Comparison of ENCODE assay signal across 8 cellular contexts in the genomic region with DNA sequence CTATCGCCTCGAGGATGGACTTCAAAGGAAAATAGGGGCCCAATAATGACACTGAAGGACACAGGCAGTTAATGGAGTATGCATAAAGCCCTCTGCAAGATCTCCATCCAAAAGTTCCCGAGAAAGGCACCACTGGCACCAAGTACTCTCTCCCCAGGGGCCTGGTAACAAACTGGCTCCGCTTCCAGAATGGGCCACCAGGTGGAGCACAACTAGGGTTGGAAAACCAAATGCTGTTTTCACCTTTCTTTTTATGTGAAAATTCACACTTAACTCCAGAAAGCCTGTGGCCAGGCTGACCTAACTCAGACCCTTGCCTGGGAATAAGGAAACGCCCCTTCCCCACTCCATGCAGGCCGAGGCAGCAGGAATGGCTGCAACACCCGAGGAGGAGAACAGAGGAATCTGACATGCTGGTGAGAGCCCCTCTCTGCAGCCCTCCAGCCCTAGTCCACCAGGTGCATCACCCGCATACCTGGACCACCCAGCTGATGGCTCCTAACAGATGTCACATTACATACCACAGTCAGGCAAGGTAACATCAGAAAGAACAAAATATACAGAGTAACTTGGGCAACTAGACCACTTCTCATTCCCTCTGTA. TPM values are rescaled to one million over a fixed set of nuclear protein-coding genes. Genes with fewer than 3 reads are reported as not detected.
DNase-seq lines count a peak whose midpoint lies in the region; ATAC-seq lines count a peak whose summit lies in the region.

No MANE protein-coding gene starts in this region.

- H2BK5ac ChIP-seq in mesendoderm (ENCODE audit: low read length): no peak overlapping the region

- no peak for ATAC-seq in GM21717 (IDR thresholded peaks at IDR 0.05; ENCODE audit: unreplicated experiment)

- no peak overlapping the region for H3K18ac ChIP-seq in mesendoderm (ENCODE audit: low read length)

- H3K27me3 ChIP-seq in effector memory CD4-positive, alpha-beta T cell (replicated peaks; ENCODE audit: control insufficient read depth, insufficient read depth, low read length, poor library complexity, severe bottlenecking): no peaks in the 10 kb centered on the region
- no peaks in the 10 kb centered on the region for H3K27me3 ChIP-seq in mesendoderm (ENCODE audit: insufficient read depth, low read length, poor library complexity)

- H3K9ac ChIP-seq in mesendoderm (ENCODE audit: low read length): no peak overlapping the region

- H2AK5ac ChIP-seq in mesendoderm (ENCODE audit: low read length): no peak overlapping the region

- H3K56ac ChIP-seq in mesendoderm (ENCODE audit: low read length): peak overlapping the region; percentile 39

- no peaks in the 10 kb centered on the region for H3K27me3 Mint-ChIP-seq in activated CD4-positive, alpha-beta memory T cell treated with anti-CD3 and anti-CD28 coated beads for 36 hours

- H3K9me3 ChIP-seq in effector memory CD4-positive, alpha-beta T cell (ENCODE audit: control insufficient read depth, low read length): no peaks in the 10 kb centered on the region

- H4K8ac ChIP-seq in mesendoderm (ENCODE audit: low read depth, low read length): no peak overlapping the region

- no peaks in the 10 kb centered on the region for H3K36me3 ChIP-seq in effector memory CD4-positive, alpha-beta T cell (ENCODE audit: control insufficient read depth, insufficient read depth, low read length)
- H3K36me3 ChIP-seq in mesendoderm (ENCODE audit: control insufficient read depth, insufficient read depth, low read length): no peaks in the 10 kb centered on the region

- no peak overlapping the region for H3K4me2 ChIP-seq in mesendoderm (ENCODE audit: low read length)

- no peak overlapping the region for H2BK15ac ChIP-seq in mesendoderm (replicated peaks; ENCODE audit: low read depth)

- H3K4ac ChIP-seq in mesendoderm (ENCODE audit: low read depth, low read length): no peak overlapping the region

- WGBS in mesendoderm (ENCODE audit: extremely low coverage, insufficient coverage, low lambda C conversion rate): no CpG with 5 or more reads among the region's 8 CpGs

- CTCF ChIA-PET in activated CD4-positive, alpha-beta memory T cell treated with anti-CD3 and anti-CD28 coated beads for 36 hours (lab: Charles Lee): interaction anchor here (0.6 to 1.8 kb wide), 16 partner anchors 9 to 260 kb away, joined by 3 to 16 read pairs (median 4); a partner anchor contains a TSS

- H3K4me3 ChIP-seq in effector memory CD4-positive, alpha-beta T cell (ENCODE audit: insufficient read depth, low read depth, low read length, poor library complexity, severe bottlenecking): no peak overlapping the region
- no peak overlapping the region for H3K4me3 ChIP-seq in mesendoderm (ENCODE audit: low read length)

- POLR2A ChIA-PET in activated CD4-positive, alpha-beta memory T cell treated with anti-CD3 and anti-CD28 coated beads for 36 hours (lab: Charles Lee): no interaction called here

- no peak overlapping the region for H3K27ac ChIP-seq in effector memory CD4-positive, alpha-beta T cell (ENCODE audit: insufficient read depth, low read length, poor library complexity, severe bottlenecking)
- no peak overlapping the region for H3K27ac ChIP-seq in mesendoderm (ENCODE audit: low read depth, low read length)

- H3K79me2 ChIP-seq in mesendoderm (ENCODE audit: control insufficient read depth, insufficient read depth, low read length): peaks cover 38% of the 10 kb centered on the region

- no peak overlapping the region for H3K23ac ChIP-seq in mesendoderm (ENCODE audit: low read length)

- peaks cover 51% of the 10 kb centered on the region for H3K4me1 Mint-ChIP-seq in activated CD4-positive, alpha-beta memory T cell treated with anti-CD3 and anti-CD28 coated beads for 36 hours (ENCODE audit: low read depth)

- no peaks in the 10 kb centered on the region for H3K4me1 ChIP-seq in effector memory CD4-positive, alpha-beta T cell (ENCODE audit: control insufficient read depth, insufficient read depth, low read length, poor library complexity, severe bottlenecking)
- peaks cover 2% of the 10 kb centered on the region for H3K4me1 ChIP-seq in mesendoderm (ENCODE audit: control insufficient read depth, low read depth, low read length)

- H3K9me3 Mint-ChIP-seq in activated CD4-positive, alpha-beta memory T cell treated with anti-CD3 and anti-CD28 coated beads for 36 hours: no peaks in the 10 kb centered on the region

- H2BK120ac ChIP-seq in mesendoderm (ENCODE audit: low read depth, low read length): no peak overlapping the region

- DNase-seq in NCI-H1436 (lab: John Stamatoyannopoulos, UW): peak; percentile 40
- no peak for DNase-seq in NCI-H1436 treated with DMSO at 0.1 percent for 48 hours (lab: John Stamatoyannopoulos, UW)
- DNase-seq in NCI-H2171 (lab: John Stamatoyannopoulos, UW): peak; percentile 64
- peak; percentile 81 for DNase-seq in activated CD4-positive, alpha-beta memory T cell treated with anti-CD3 and anti-CD28 coated beads for 36 hours
- peak; percentile 29 to 39 (median 38) for DNase-seq in effector memory CD4-positive, alpha-beta T cell
- peak; percentile 84 for DNase-seq in mesendoderm
- peak; percentile 62 for DNase-seq in stimulated activated CD8-positive, alpha-beta memory T cell treated with anti-CD3 and anti-CD28 coated beads, Interleukin-4, amount 100 ng/mL, for 24 hours (ENCODE audit: low read depth)

- H3K79me1 ChIP-seq in mesendoderm (ENCODE audit: low read length): peaks cover 29% of the 10 kb centered on the region

- no peak overlapping the region for H3K4me3 Mint-ChIP-seq in activated CD4-positive, alpha-beta memory T cell treated with anti-CD3 and anti-CD28 coated beads for 36 hours

- H3K36me3 Mint-ChIP-seq in activated CD4-positive, alpha-beta memory T cell treated with anti-CD3 and anti-CD28 coated beads for 36 hours: peaks cover 37% of the 10 kb centered on the region

- intact Hi-C loops in activated CD4-positive, alpha-beta memory T cell treated with anti-CD3 and anti-CD28 coated beads for 36 hours (cut with micrococcal nuclease): loop anchor here (5.0 kb wide), 1 partner anchor 248 kb away; no protein-coding TSS in a partner anchor

- H3K27ac Mint-ChIP-seq in activated CD4-positive, alpha-beta memory T cell treated with anti-CD3 and anti-CD28 coated beads for 36 hours: no peak overlapping the region

- H4K5ac ChIP-seq in mesendoderm (ENCODE audit: low read length): no peak overlapping the region

RNA-seq across cellular contexts. Expression of a gene that starts 42.8 kb away (rescaled TPM):
- total RNA-seq in activated CD4-positive, alpha-beta memory T cell treated with anti-CD3 and anti-CD28 coated beads for 36 hours: 10 to 100 TPM; 43.2 to 46.0 TPM
- polyA plus RNA-seq in mesendoderm (2013, experiment 1 of 2): 24.8 TPM
- 24.2 TPM for polyA plus RNA-seq in mesendoderm (2013, experiment 2 of 2)
